Comparison of ENCODE assay signal across 9 cellular contexts in genomic region chr11:128412847-128413791, GRCh38.
DNase-seq lines count a peak whose midpoint lies in the region; ATAC-seq and TF ChIP-seq lines count a peak whose summit lies in the region.
"Had no signal": no experiment of that assay in that cellular context is flagged by ENCODE, and none has a peak within 500 bp of the region (broad histone marks: within the 10 kb centered on the region; RNA-seq: fewer than 3 reads in every experiment).

No MANE protein-coding gene starts in this region.

- no peak overlapping the region for H3K4me3 ChIP-seq in WERI-Rb-1 (ENCODE audit: low read depth, low read length)
- H3K4me3 ChIP-seq in thyroid gland (replicated peaks in 1 of 3) = no peak overlapping the region

- no peaks in the 10 kb centered on the region for H3K4me1 ChIP-seq in thyroid gland

- H3K27ac ChIP-seq in WERI-Rb-1 (no peak overlapping the region), thyroid gland (no peak overlapping the region)

- H3K9me3 ChIP-seq in WERI-Rb-1 (ENCODE audit: severe bottlenecking) (no peaks in the 10 kb centered on the region), thyroid gland (no peaks in the 10 kb centered on the region)

- ATAC-seq in GM18867 (IDR thresholded peaks at IDR 0.05; ENCODE audit: unreplicated experiment) (peak; percentile 75), GM21528 (IDR thresholded peaks at IDR 0.05; ENCODE audit: low FRiP score, unreplicated experiment) (peak; percentile 88), HG03378 (IDR thresholded peaks at IDR 0.05; ENCODE audit: unreplicated experiment) (peak; percentile 90), left colon (peak; percentile 26)

- WGBS in thyroid gland, 2 donors = 91 to 93% methylated on average over 4 of the region's 4 CpGs

- no peak for TF ChIP-seq CTCF in WERI-Rb-1 (IDR thresholded peaks at IDR 0.05; ENCODE audit: low read depth, low read length)
- no peak for TF ChIP-seq CTCF in thyroid gland (IDR thresholded peaks at IDR 0.05)

- no peak for DNase-seq in left colon
- no peak for DNase-seq in WERI-Rb-1
- no peak for DNase-seq in thyroid gland
- DNase-seq in NCI-H146 treated with DMSO at 0.1 percent for 48 hours (lab: John Stamatoyannopoulos, UW; ENCODE audit: unreplicated experiment) = no peak
- DNase-seq: activated CD4-positive, alpha-beta T cell treated with anti-CD3 and anti-CD28 coated beads, Interleukin-2, amount 50 U/mL, for 48 hours; NCI-H774 had no signal

- intact Hi-C loops in left colon (cut with DNase I, micrococcal nuclease) = no loop called here
- intact Hi-C loops in thyroid gland (cut with DNase I) = no loop called here

- H3K36me3 ChIP-seq in WERI-Rb-1 (no peaks in the 10 kb centered on the region), thyroid gland (no peaks in the 10 kb centered on the region)

- H3K27me3 ChIP-seq in WERI-Rb-1 (ENCODE audit: insufficient read depth, low read depth, severe bottlenecking) = no peaks in the 10 kb centered on the region
- H3K27me3 ChIP-seq in thyroid gland = no peaks in the 10 kb centered on the region

- TF ChIP-seq POLR2A in thyroid gland (IDR thresholded peaks at IDR 0.05) = no peak

Comparison
In these comparisons a context has a peak if more than half of its experiments do, and no peak if none do; other contexts are left out.
1. ATAC-seq: peak in every context shown above with its lines; median percentile 90 in HG03378; 88 in GM21528; 75 in GM18867; 26 in left colon.